In genomic region chr12:52969396-52969795, GRCh38 we compare ENCODE assay signal across 1 cellular context.
TF ChIP-seq lines count a peak whose summit lies in the region.

No MANE protein-coding gene starts in this region.

TF ChIP-seq in A549, 52 proteins besides CTCF, POLR2A, EP300 and RAD21:
- TF ChIP-seq EHF (CRISPR knock-in tag; IDR thresholded peaks at IDR 0.05) = 0 out of 2 replicates have a peak, but pooled peaks have one; percentile 64
